36 cellular contexts compared by ENCODE assay signal in the genomic region with DNA sequence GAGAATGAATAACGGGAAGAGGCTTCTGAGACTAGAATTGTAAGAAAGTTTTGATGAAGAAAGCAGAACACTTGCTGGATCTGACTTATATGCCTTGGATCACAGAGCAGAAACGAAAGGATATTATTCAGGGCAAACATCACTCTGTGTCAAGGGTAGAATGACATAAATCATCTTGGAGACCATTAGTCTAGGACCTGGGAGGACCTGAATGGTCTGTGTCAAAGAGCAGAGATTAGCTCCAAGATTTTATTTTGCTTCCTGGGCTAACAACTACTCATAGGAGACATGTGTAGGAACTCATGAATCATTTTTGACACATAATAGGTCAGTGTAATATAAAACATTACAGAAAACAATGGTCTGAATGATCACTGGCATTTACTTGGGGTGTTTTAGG.
"Had no signal": no experiment of that assay in that cellular context is flagged by ENCODE, and none has a peak within 500 bp of the region (broad histone marks: within the 10 kb centered on the region; RNA-seq: fewer than 3 reads in every experiment).

No MANE protein-coding gene starts in this region.

- DNase-seq: activated B cell treated with CpG ODN at 0.5 μM for 24 hours; activated CD4-positive, alpha-beta T cell treated with anti-CD3 and anti-CD28 coated beads for 36 hours; activated CD4-positive, alpha-beta T cell treated with anti-CD3 and anti-CD28 coated beads, Interleukin-2, amount 50 U/mL, for 48 hours; activated CD8-positive, alpha-beta memory T cell treated with anti-CD3 and anti-CD28 coated beads, Interleukin-2, amount 50 U/mL, for 4 hours; activated effector memory CD4-positive, alpha-beta T cell treated with anti-CD3 and anti-CD28 coated beads, Interleukin-2, amount 50 U/mL, for 16 hours; activated naive CD4-positive, alpha-beta T cell treated with anti-CD3 and anti-CD28 coated beads for 36 hours; activated naive CD8-positive, alpha-beta T cell treated with anti-CD3 and anti-CD28 coated beads for 36 hours; activated T-cell treated with anti-CD3 and anti-CD28 coated beads, Interleukin-2, amount 50 U/mL, for 1 hour; adrenal gland; brain microvascular endothelial cell; dorsolateral prefrontal cortex; effector memory CD4-positive, alpha-beta T cell; gastrocnemius medialis; hippocampal formation; immature natural killer cell; kidney; left colon; naive thymus-derived CD8-positive, alpha-beta T cell; nucleus accumbens; psoas muscle; sigmoid colon; small intestine; stimulated activated CD4-positive, alpha-beta T cell treated with anti-CD3 and anti-CD28 coated beads, Interleukin-1b, Interleukin-23, amount 100 ng/mL, for 48 hours; stimulated activated CD4-positive, alpha-beta T cell treated with anti-CD3 and anti-CD28 coated beads, Interleukin-4, amount 100 ng/mL, for 4 hours; stimulated activated CD8-positive, alpha-beta memory T cell treated with anti-CD3 and anti-CD28 coated beads, Interleukin-4, amount 100 ng/mL, for 48 hours; stimulated activated naive CD8-positive, alpha-beta T cell treated with anti-CD3 and anti-CD28 coated beads, Interleukin-15, amount 100 ng/mL, for 72 hours; substantia nigra; thyroid gland; upper lobe of left lung had no signal

- H3K9me3 Mint-ChIP-seq: activated B cell treated with CpG ODN at 0.5 μM for 24 hours; activated naive CD4-positive, alpha-beta T cell treated with anti-CD3 and anti-CD28 coated beads for 36 hours; activated naive CD8-positive, alpha-beta T cell treated with anti-CD3 and anti-CD28 coated beads for 36 hours; activated T-helper 1 cell treated with anti-CD3 and anti-CD28 coated beads, Interleukin-12 subunit alpha, Interleukin-12 subunit beta, Interleukin-2, Interleukin-4 antibody, amounts not matched to agents 30 ng/mL and 10 ng/mL and 1 ng/mL, durations not matched to agents 14 hours and 24 hours and 36 hours; mesothelial cell of epicardium; naive thymus-derived CD8-positive, alpha-beta T cell; neural crest cell; stimulated activated memory B cell treated with anti-CD40 and anti-IgM and Interleukin-4, amounts not matched to agents 10 μg/mL and 1 μg/mL and 100 μg/mL, for 72 hours; stimulated activated naive CD8-positive, alpha-beta T cell treated with anti-CD3 and anti-CD28 coated beads, Interleukin-15, amount 100 ng/mL, for 72 hours had no signal

- H3K36me3 ChIP-seq: adrenal gland, brain microvascular endothelial cell, gastrocnemius medialis, sigmoid colon, thyroid gland, upper lobe of left lung, vagina had no signal

- H3K27ac ChIP-seq: adrenal gland, brain microvascular endothelial cell, coronary artery, dorsolateral prefrontal cortex, gastrocnemius medialis, parathyroid adenoma, psoas muscle, sigmoid colon, thyroid gland, upper lobe of left lung, vagina had no signal

- H3K4me1 Mint-ChIP-seq: activated B cell treated with CpG ODN at 0.5 μM for 24 hours; activated CD4-positive, alpha-beta T cell treated with anti-CD3 and anti-CD28 coated beads for 36 hours; activated naive CD8-positive, alpha-beta T cell treated with anti-CD3 and anti-CD28 coated beads for 36 hours; immature natural killer cell; naive thymus-derived CD8-positive, alpha-beta T cell; neural crest cell; stimulated activated memory B cell treated with anti-CD40 and anti-IgM and Interleukin-4, amounts not matched to agents 10 μg/mL and 1 μg/mL and 100 μg/mL, for 72 hours; stimulated activated naive CD8-positive, alpha-beta T cell treated with anti-CD3 and anti-CD28 coated beads, Interleukin-15, amount 100 ng/mL, for 72 hours had no signal

- H3K4me3 ChIP-seq: adrenal gland, coronary artery, dorsolateral prefrontal cortex, gastrocnemius medialis, psoas muscle, sigmoid colon, thyroid gland, upper lobe of left lung, vagina had no signal

- ATAC-seq: activated CD4-positive, alpha-beta T cell treated with anti-CD3 and anti-CD28 coated beads for 36 hours; gastrocnemius medialis; left colon; naive thymus-derived CD8-positive, alpha-beta T cell; psoas muscle; stimulated activated memory B cell treated with anti-CD40 and anti-IgM and Interleukin-4, amounts not matched to agents 10 μg/mL and 1 μg/mL and 100 μg/mL, for 72 hours; stimulated activated naive CD8-positive, alpha-beta T cell treated with anti-CD3 and anti-CD28 coated beads, Interleukin-15, amount 100 ng/mL, for 72 hours had no signal

- H3K9ac ChIP-seq: parathyroid adenoma had no signal

- H3K27me3 Mint-ChIP-seq: activated B cell treated with CpG ODN at 0.5 μM for 24 hours; activated CD4-positive, alpha-beta T cell treated with anti-CD3 and anti-CD28 coated beads for 36 hours; activated naive CD8-positive, alpha-beta T cell treated with anti-CD3 and anti-CD28 coated beads for 36 hours; naive thymus-derived CD8-positive, alpha-beta T cell; stimulated activated memory B cell treated with anti-CD40 and anti-IgM and Interleukin-4, amounts not matched to agents 10 μg/mL and 1 μg/mL and 100 μg/mL, for 72 hours; stimulated activated naive CD8-positive, alpha-beta T cell treated with anti-CD3 and anti-CD28 coated beads, Interleukin-15, amount 100 ng/mL, for 72 hours had no signal

- H3K4me3 Mint-ChIP-seq: activated B cell treated with CpG ODN at 0.5 μM for 24 hours; activated CD4-positive, alpha-beta T cell treated with anti-CD3 and anti-CD28 coated beads for 36 hours; activated naive CD4-positive, alpha-beta T cell treated with anti-CD3 and anti-CD28 coated beads for 36 hours; activated naive CD8-positive, alpha-beta T cell treated with anti-CD3 and anti-CD28 coated beads for 36 hours; activated T-helper 1 cell treated with anti-CD3 and anti-CD28 coated beads, Interleukin-12 subunit alpha, Interleukin-12 subunit beta, Interleukin-2, Interleukin-4 antibody, amounts not matched to agents 30 ng/mL and 10 ng/mL and 1 ng/mL, durations not matched to agents 14 hours and 24 hours and 36 hours; immature natural killer cell; mesothelial cell of epicardium; naive thymus-derived CD8-positive, alpha-beta T cell; neural crest cell; stimulated activated memory B cell treated with anti-CD40 and anti-IgM and Interleukin-4, amounts not matched to agents 10 μg/mL and 1 μg/mL and 100 μg/mL, for 72 hours; stimulated activated naive CD8-positive, alpha-beta T cell treated with anti-CD3 and anti-CD28 coated beads, Interleukin-15, amount 100 ng/mL, for 72 hours had no signal

- H3K4me1 ChIP-seq: adrenal gland, gastrocnemius medialis, parathyroid adenoma, psoas muscle, sigmoid colon, thyroid gland, upper lobe of left lung, vagina had no signal

- H3K9me3 ChIP-seq: adrenal gland, gastrocnemius medialis, psoas muscle, sigmoid colon, thyroid gland, upper lobe of left lung, vagina had no signal

- H3K79me2 ChIP-seq: parathyroid adenoma had no signal

- H3K36me3 Mint-ChIP-seq: activated naive CD8-positive, alpha-beta T cell treated with anti-CD3 and anti-CD28 coated beads for 36 hours; immature natural killer cell; mesothelial cell of epicardium; naive thymus-derived CD8-positive, alpha-beta T cell; stimulated activated memory B cell treated with anti-CD40 and anti-IgM and Interleukin-4, amounts not matched to agents 10 μg/mL and 1 μg/mL and 100 μg/mL, for 72 hours had no signal

- H3K27ac Mint-ChIP-seq: activated B cell treated with CpG ODN at 0.5 μM for 24 hours; activated CD4-positive, alpha-beta T cell treated with anti-CD3 and anti-CD28 coated beads for 36 hours; activated naive CD4-positive, alpha-beta T cell treated with anti-CD3 and anti-CD28 coated beads for 36 hours; activated naive CD8-positive, alpha-beta T cell treated with anti-CD3 and anti-CD28 coated beads for 36 hours; activated T-helper 1 cell treated with anti-CD3 and anti-CD28 coated beads, Interleukin-12 subunit alpha, Interleukin-12 subunit beta, Interleukin-2, Interleukin-4 antibody, amounts not matched to agents 30 ng/mL and 10 ng/mL and 1 ng/mL, durations not matched to agents 14 hours and 24 hours and 36 hours; immature natural killer cell; mesothelial cell of epicardium; naive thymus-derived CD8-positive, alpha-beta T cell; stimulated activated memory B cell treated with anti-CD40 and anti-IgM and Interleukin-4, amounts not matched to agents 10 μg/mL and 1 μg/mL and 100 μg/mL, for 72 hours; stimulated activated naive CD8-positive, alpha-beta T cell treated with anti-CD3 and anti-CD28 coated beads, Interleukin-15, amount 100 ng/mL, for 72 hours had no signal

- H2AFZ ChIP-seq: parathyroid adenoma had no signal

- H3K27me3 ChIP-seq: adrenal gland, brain microvascular endothelial cell, dorsolateral prefrontal cortex, gastrocnemius medialis, sigmoid colon, thyroid gland, upper lobe of left lung, vagina had no signal
